14 cellular contexts compared by ENCODE assay signal in genomic region chr14:53619625-53620324, GRCh38.
A peak's percentile ranks its signal among the peaks of the same experiment; 100 is the strongest.
DNase-seq lines count a peak whose midpoint lies in the region; ATAC-seq and TF ChIP-seq lines count a peak whose summit lies in the region.
"Had no signal": no experiment of that assay in that cellular context is flagged by ENCODE, and none has a peak within 500 bp of the region (broad histone marks: within the 10 kb centered on the region; RNA-seq: fewer than 3 reads in every experiment).

No MANE protein-coding gene starts in this region.

- H3K27me3 ChIP-seq in left ventricle myocardium inferior (ENCODE audit: low read depth): peaks cover 5% of the 10 kb centered on the region
- H3K27me3 ChIP-seq: spleen had no signal

- DNase-seq in GM04504 (ENCODE audit: low read depth) (peak; percentile 5), astrocyte of the spinal cord (ENCODE audit: low read depth, low spot score) (peak; percentile 45), left ventricle myocardium inferior (no peak), RPMI8226 (no peak), activated gamma-delta T cell (lab: John Stamatoyannopoulos, UW) (no peak), SHP77 (lab: John Stamatoyannopoulos, UW) (no peak)
- no peak for DNase-seq in activated T-helper 1 cell treated with anti-CD3 and anti-CD28 coated beads, Interleukin-12 subunit alpha, Interleukin-12 subunit beta, Interleukin-2, Interleukin-4 antibody, amounts not matched to agents 30 ng/mL and 10 ng/mL and 1 ng/mL, durations not matched to agents 14 hours and 24 hours and 36 hours (ENCODE audit: low spot score)
- DNase-seq: activated CD4-positive, alpha-beta T cell treated with anti-CD3 and anti-CD28 coated beads for 36 hours; dermis blood vessel endothelial cell; MV-4-11; NCI-H69; SK-N-SH; spleen had no signal

- H3K9me3 ChIP-seq in left ventricle myocardium inferior (replicated peaks): no peaks in the 10 kb centered on the region
- H3K9me3 ChIP-seq: SK-N-SH, spleen had no signal

- H3K27ac Mint-ChIP-seq in stimulated activated memory B cell treated with anti-CD40 and anti-IgM and Interleukin-4, amounts not matched to agents 10 μg/mL and 1 μg/mL and 100 μg/mL, for 72 hours: peak overlapping the region; percentile 94
- H3K27ac Mint-ChIP-seq in activated T-helper 1 cell treated with anti-CD3 and anti-CD28 coated beads, Interleukin-12 subunit alpha, Interleukin-12 subunit beta, Interleukin-2, Interleukin-4 antibody, amounts not matched to agents 30 ng/mL and 10 ng/mL and 1 ng/mL, durations not matched to agents 14 hours and 24 hours and 36 hours: no peak overlapping the region
- H3K27ac Mint-ChIP-seq: activated CD4-positive, alpha-beta T cell treated with anti-CD3 and anti-CD28 coated beads for 36 hours had no signal

- no peak for TF ChIP-seq CTCF in astrocyte of the spinal cord (IDR thresholded peaks at IDR 0.05; ENCODE audit: low read depth, low read length)
- no peak for TF ChIP-seq CTCF in left ventricle myocardium inferior (IDR thresholded peaks at IDR 0.05; ENCODE audit: borderline replicate concordance)

- ATAC-seq in stimulated activated memory B cell treated with anti-CD40 and anti-IgM and Interleukin-4, amounts not matched to agents 10 μg/mL and 1 μg/mL and 100 μg/mL, for 72 hours: no peak
- ATAC-seq: activated CD4-positive, alpha-beta T cell treated with anti-CD3 and anti-CD28 coated beads for 36 hours had no signal

- in situ Hi-C loops in astrocyte of the spinal cord (cut with HindIII; ENCODE audit: low sequenced_read_pairs): no loop called here

- no peaks in the 10 kb centered on the region for H3K36me3 Mint-ChIP-seq in stimulated activated memory B cell treated with anti-CD40 and anti-IgM and Interleukin-4, amounts not matched to agents 10 μg/mL and 1 μg/mL and 100 μg/mL, for 72 hours
- no peaks in the 10 kb centered on the region for H3K36me3 Mint-ChIP-seq in activated T-helper 1 cell treated with anti-CD3 and anti-CD28 coated beads, Interleukin-12 subunit alpha, Interleukin-12 subunit beta, Interleukin-2, Interleukin-4 antibody, amounts not matched to agents 30 ng/mL and 10 ng/mL and 1 ng/mL, durations not matched to agents 14 hours and 24 hours and 36 hours (ENCODE audit: low read depth)

- no peaks in the 10 kb centered on the region for H3K36me3 ChIP-seq in left ventricle myocardium inferior
- H3K36me3 ChIP-seq: spleen had no signal

- H3K4me3 Mint-ChIP-seq in stimulated activated memory B cell treated with anti-CD40 and anti-IgM and Interleukin-4, amounts not matched to agents 10 μg/mL and 1 μg/mL and 100 μg/mL, for 72 hours: no peak overlapping the region
- no peak overlapping the region for H3K4me3 Mint-ChIP-seq in activated T-helper 1 cell treated with anti-CD3 and anti-CD28 coated beads, Interleukin-12 subunit alpha, Interleukin-12 subunit beta, Interleukin-2, Interleukin-4 antibody, amounts not matched to agents 30 ng/mL and 10 ng/mL and 1 ng/mL, durations not matched to agents 14 hours and 24 hours and 36 hours
- H3K4me3 Mint-ChIP-seq: activated CD4-positive, alpha-beta T cell treated with anti-CD3 and anti-CD28 coated beads for 36 hours had no signal

- H3K4me3 ChIP-seq in astrocyte of the spinal cord (ENCODE audit: low read depth, low read length) (no peak overlapping the region), left ventricle myocardium inferior (no peak overlapping the region)
- H3K4me3 ChIP-seq: spleen had no signal

- peaks cover 44% of the 10 kb centered on the region for H3K4me1 Mint-ChIP-seq in stimulated activated memory B cell treated with anti-CD40 and anti-IgM and Interleukin-4, amounts not matched to agents 10 μg/mL and 1 μg/mL and 100 μg/mL, for 72 hours
- no peaks in the 10 kb centered on the region for H3K4me1 Mint-ChIP-seq in activated T-helper 1 cell treated with anti-CD3 and anti-CD28 coated beads, Interleukin-12 subunit alpha, Interleukin-12 subunit beta, Interleukin-2, Interleukin-4 antibody, amounts not matched to agents 30 ng/mL and 10 ng/mL and 1 ng/mL, durations not matched to agents 14 hours and 24 hours and 36 hours (ENCODE audit: low read depth)
- H3K4me1 Mint-ChIP-seq: activated CD4-positive, alpha-beta T cell treated with anti-CD3 and anti-CD28 coated beads for 36 hours had no signal

- no peaks in the 10 kb centered on the region for H3K9me3 Mint-ChIP-seq in stimulated activated memory B cell treated with anti-CD40 and anti-IgM and Interleukin-4, amounts not matched to agents 10 μg/mL and 1 μg/mL and 100 μg/mL, for 72 hours
- no peaks in the 10 kb centered on the region for H3K9me3 Mint-ChIP-seq in activated T-helper 1 cell treated with anti-CD3 and anti-CD28 coated beads, Interleukin-12 subunit alpha, Interleukin-12 subunit beta, Interleukin-2, Interleukin-4 antibody, amounts not matched to agents 30 ng/mL and 10 ng/mL and 1 ng/mL, durations not matched to agents 14 hours and 24 hours and 36 hours

- intact Hi-C loops in left ventricle myocardium inferior (cut with micrococcal nuclease): no loop called here
- intact Hi-C loops in activated T-helper 1 cell treated with anti-CD3 and anti-CD28 coated beads, Interleukin-12 subunit alpha, Interleukin-12 subunit beta, Interleukin-2, Interleukin-4 antibody, amounts not matched to agents 30 ng/mL and 10 ng/mL and 1 ng/mL, durations not matched to agents 14 hours and 24 hours and 36 hours (cut with micrococcal nuclease): no loop called here

- peak overlapping the region; percentile 65 for H3K27ac ChIP-seq in left ventricle myocardium inferior (replicated peaks)
- H3K27ac ChIP-seq: spleen had no signal

- peaks cover 16% of the 10 kb centered on the region for H3K4me1 ChIP-seq in left ventricle myocardium inferior
- H3K4me1 ChIP-seq: spleen had no signal

- H3K27me3 Mint-ChIP-seq in stimulated activated memory B cell treated with anti-CD40 and anti-IgM and Interleukin-4, amounts not matched to agents 10 μg/mL and 1 μg/mL and 100 μg/mL, for 72 hours: no peaks in the 10 kb centered on the region
- no peaks in the 10 kb centered on the region for H3K27me3 Mint-ChIP-seq in activated T-helper 1 cell treated with anti-CD3 and anti-CD28 coated beads, Interleukin-12 subunit alpha, Interleukin-12 subunit beta, Interleukin-2, Interleukin-4 antibody, amounts not matched to agents 30 ng/mL and 10 ng/mL and 1 ng/mL, durations not matched to agents 14 hours and 24 hours and 36 hours (ENCODE audit: insufficient read depth)

Comparison
In these comparisons a context has a peak if more than half of its experiments do, and no peak if none do; other contexts are left out.
1. DNase-seq: peak in GM04504 (single experiment) and astrocyte of the spinal cord (single experiment); none in left ventricle myocardium inferior (single experiment), RPMI8226 (single experiment), activated T-helper 1 cell treated with anti-CD3 and anti-CD28 coated beads, Interleukin-12 subunit alpha, Interleukin-12 subunit beta, Interleukin-2, Interleukin-4 antibody, amounts not matched to agents 30 ng/mL and 10 ng/mL and 1 ng/mL, durations not matched to agents 14 hours and 24 hours and 36 hours (single experiment), activated gamma-delta T cell (single experiment) and SHP77 (0 of 2).